ENCODE assay signal across 18 cellular contexts in genomic region chr14:59067135-59067894, GRCh38.
DNase-seq lines count a peak whose midpoint lies in the region; ATAC-seq and TF ChIP-seq lines count a peak whose summit lies in the region.
"Had no signal": no experiment of that assay in that cellular context is flagged by ENCODE, and none has a peak within 500 bp of the region (broad histone marks: within the 10 kb centered on the region; RNA-seq: fewer than 3 reads in every experiment).

No MANE protein-coding gene starts in this region.

- intact Hi-C loops in mammary epithelial cell (cut with micrococcal nuclease), result no loop called here
- intact Hi-C loops in MCF 10A (cut with micrococcal nuclease), result no loop called here
- intact Hi-C loops in left colon (cut with DNase I, micrococcal nuclease), result no loop called here
- intact Hi-C loops in transverse colon (cut with DNase I; ENCODE audit: low total_unique reads), result loop anchor here (2.0 kb wide), 1 partner anchor 25 kb away; no protein-coding TSS in a partner anchor

- no peaks in the 10 kb centered on the region for H4K20me1 ChIP-seq in mammary epithelial cell (ENCODE audit: insufficient read depth, low read length)

- H3K4me1 Mint-ChIP-seq in MCF 10A (ENCODE audit: insufficient read depth, unreplicated experiment), result no peaks in the 10 kb centered on the region
- H3K4me1 Mint-ChIP-seq in stimulated activated memory B cell treated with anti-CD40 and anti-IgM and Interleukin-4, amounts not matched to agents 10 μg/mL and 1 μg/mL and 100 μg/mL, for 72 hours, result no peaks in the 10 kb centered on the region
- H3K4me1 Mint-ChIP-seq: activated CD4-positive, alpha-beta T cell treated with anti-CD3 and anti-CD28 coated beads, Interleukin-2, amount 10 ng/mL, durations not matched to agents 7 days and 5 days; activated naive CD8-positive, alpha-beta T cell treated with anti-CD3 and anti-CD28 coated beads, Interleukin-2, amount 50 U/mL, for 24 hours; central memory CD8-positive, alpha-beta T cell; naive thymus-derived CD4-positive, alpha-beta T cell had no signal

- H3K36me3 Mint-ChIP-seq in MCF 10A (ENCODE audit: insufficient read depth, unreplicated experiment), result no peaks in the 10 kb centered on the region
- H3K36me3 Mint-ChIP-seq in stimulated activated memory B cell treated with anti-CD40 and anti-IgM and Interleukin-4, amounts not matched to agents 10 μg/mL and 1 μg/mL and 100 μg/mL, for 72 hours, result no peaks in the 10 kb centered on the region

- in situ Hi-C loops in mammary epithelial cell (cut with MboI; ENCODE audit: low sequenced_read_pairs in 2 of 2) (loop anchor here in 1 of 2 donors (25.0 kb wide), 2 partner anchors 555 to 955 kb away; no protein-coding TSS in a partner anchor), transverse colon (cut with MboI; ENCODE audit: low pct_ligation_motif_present in 1 of 4, low pct_unique_long_range_greater_than_20kb in 1 of 4, low sequenced_read_pairs in 3 of 4) (loop anchor here in 1 of 4 donors (25.0 kb wide), 1 partner anchor 580 kb away; no protein-coding TSS in a partner anchor)

- CTCF ChIA-PET in mammary epithelial cell (lab: Charles Lee; ENCODE audit: low non-redundant PET), result no interaction called here
- CTCF ChIA-PET in MCF 10A (lab: Yijun Ruan, JAX), result interaction anchor here (0.6 to 1.4 kb wide), 2 partner anchors 12 to 59 kb away, joined by 4 read pairs; no protein-coding TSS in a partner anchor

- no peak overlapping the region for H3K27ac Mint-ChIP-seq in MCF 10A (ENCODE audit: low read depth, unreplicated experiment)
- no peak overlapping the region for H3K27ac Mint-ChIP-seq in stimulated activated memory B cell treated with anti-CD40 and anti-IgM and Interleukin-4, amounts not matched to agents 10 μg/mL and 1 μg/mL and 100 μg/mL, for 72 hours
- H3K27ac Mint-ChIP-seq: activated CD4-positive, alpha-beta T cell treated with anti-CD3 and anti-CD28 coated beads, Interleukin-2, amount 10 ng/mL, durations not matched to agents 7 days and 5 days; activated naive CD8-positive, alpha-beta T cell treated with anti-CD3 and anti-CD28 coated beads, Interleukin-2, amount 50 U/mL, for 24 hours; activated T-cell treated with anti-CD3 and anti-CD28 coated beads, Interleukin-2, amount 50 U/mL, for 24 hours; naive thymus-derived CD4-positive, alpha-beta T cell; T-helper 2 cell treated with Interferon-gamma antibody and Interleukin-4, amounts not matched to agents 5 μg/mL and 100 μg/mL, for 36 hours had no signal

- H3K27me3 ChIP-seq in mammary epithelial cell (ENCODE audit: insufficient read depth, low read length) (peaks cover 2% of the 10 kb centered on the region), transverse colon (no peaks in the 10 kb centered on the region)
- H3K27me3 ChIP-seq: testis had no signal

- H3K9me3 ChIP-seq in mammary epithelial cell (replicated peaks; ENCODE audit: insufficient read depth, low read length) (peaks cover 3% of the 10 kb centered on the region), transverse colon (peaks cover 6 to 9% of the 10 kb centered on the region in 2 donors)
- H3K9me3 ChIP-seq: prostate gland, testis had no signal

- H3K27ac ChIP-seq in mammary epithelial cell (ENCODE audit: insufficient read depth, low read depth, low read length) (no peak overlapping the region), transverse colon (peak overlapping the region in 3 of 4 donors; percentile 44 to 67 (median 62))
- H3K27ac ChIP-seq: prostate gland, RWPE1, testis had no signal

- DNase-seq in mammary epithelial cell (peak; percentile 19), MCF 10A (ENCODE audit: unreplicated experiment) (no peak), UCSD-AML1 (lab: John Stamatoyannopoulos, UW; ENCODE audit: unreplicated experiment) (peak; percentile 53), left colon (peak; percentile 12 to 42), transverse colon (peak; percentile 19), NCI-H2171 treated with DMSO at 0.1 percent for 48 hours (lab: John Stamatoyannopoulos, UW) (no peak), DMS153 (lab: John Stamatoyannopoulos, UW) (no peak)
- DNase-seq: activated CD4-positive, alpha-beta T cell treated with anti-CD3 and anti-CD28 coated beads, Interleukin-2, amount 10 ng/mL, durations not matched to agents 7 days and 5 days; activated naive CD8-positive, alpha-beta T cell treated with anti-CD3 and anti-CD28 coated beads, Interleukin-2, amount 50 U/mL, for 24 hours; activated T-cell treated with anti-CD3 and anti-CD28 coated beads, Interleukin-2, amount 50 U/mL, for 24 hours; Calu3; naive thymus-derived CD4-positive, alpha-beta T cell; testis had no signal

- no peak overlapping the region for H3K4me2 ChIP-seq in mammary epithelial cell (ENCODE audit: insufficient read depth, low read depth, low read length)

- ATAC-seq in left colon, result peak; percentile 100
- no peak for ATAC-seq in stimulated activated memory B cell treated with anti-CD40 and anti-IgM and Interleukin-4, amounts not matched to agents 10 μg/mL and 1 μg/mL and 100 μg/mL, for 72 hours
- ATAC-seq: activated naive CD8-positive, alpha-beta T cell treated with anti-CD3 and anti-CD28 coated beads, Interleukin-2, amount 50 U/mL, for 24 hours; naive thymus-derived CD4-positive, alpha-beta T cell had no signal

- no peaks in the 10 kb centered on the region for H3K79me2 ChIP-seq in mammary epithelial cell (ENCODE audit: insufficient read depth, low read length)

- dilution Hi-C loops in mammary epithelial cell (cut with HindIII; ENCODE audit: low sequenced_read_pairs), result no loop called here

- no peak for TF ChIP-seq EP300 in transverse colon (IDR thresholded peaks at IDR 0.05; ENCODE audit: low read depth)

- H3K27me3 Mint-ChIP-seq in MCF 10A (ENCODE audit: insufficient read depth, unreplicated experiment), result peaks cover 39% of the 10 kb centered on the region
- H3K27me3 Mint-ChIP-seq in stimulated activated memory B cell treated with anti-CD40 and anti-IgM and Interleukin-4, amounts not matched to agents 10 μg/mL and 1 μg/mL and 100 μg/mL, for 72 hours, result peaks cover 19% of the 10 kb centered on the region

- peaks cover 26% of the 10 kb centered on the region for H3K9me3 Mint-ChIP-seq in MCF 10A (ENCODE audit: unreplicated experiment)
- H3K9me3 Mint-ChIP-seq in stimulated activated memory B cell treated with anti-CD40 and anti-IgM and Interleukin-4, amounts not matched to agents 10 μg/mL and 1 μg/mL and 100 μg/mL, for 72 hours, result peaks cover 3% of the 10 kb centered on the region
- H3K9me3 Mint-ChIP-seq: activated CD4-positive, alpha-beta T cell treated with anti-CD3 and anti-CD28 coated beads, Interleukin-2, amount 10 ng/mL, durations not matched to agents 7 days and 5 days had no signal

- H3K4me3 Mint-ChIP-seq in MCF 10A (ENCODE audit: unreplicated experiment), result no peak overlapping the region
- no peak overlapping the region for H3K4me3 Mint-ChIP-seq in stimulated activated memory B cell treated with anti-CD40 and anti-IgM and Interleukin-4, amounts not matched to agents 10 μg/mL and 1 μg/mL and 100 μg/mL, for 72 hours
- H3K4me3 Mint-ChIP-seq: activated CD4-positive, alpha-beta T cell treated with anti-CD3 and anti-CD28 coated beads, Interleukin-2, amount 10 ng/mL, durations not matched to agents 7 days and 5 days; activated naive CD8-positive, alpha-beta T cell treated with anti-CD3 and anti-CD28 coated beads, Interleukin-2, amount 50 U/mL, for 24 hours; activated T-cell treated with anti-CD3 and anti-CD28 coated beads, Interleukin-2, amount 50 U/mL, for 24 hours; central memory CD8-positive, alpha-beta T cell; naive thymus-derived CD4-positive, alpha-beta T cell; T-helper 2 cell treated with Interferon-gamma antibody and Interleukin-4, amounts not matched to agents 5 μg/mL and 100 μg/mL, for 36 hours had no signal

- H3K9ac ChIP-seq in mammary epithelial cell (ENCODE audit: insufficient read depth, low read length), result no peak overlapping the region

- no peak for TF ChIP-seq POLR2A in transverse colon (IDR thresholded peaks at IDR 0.05)

- H2AFZ ChIP-seq in mammary epithelial cell (ENCODE audit: low read depth, low read length), result peak overlapping the region; percentile 35

- TF ChIP-seq CTCF in mammary epithelial cell (conservative IDR thresholded peaks at IDR 0.05 in 1 of 2, IDR thresholded peaks at IDR 0.05 in 1 of 2; ENCODE audit: extremely low read depth in 1 of 2, insufficient read depth in 1 of 2, low read depth in 1 of 2, low read length in 2 of 2) (no peak), MCF 10A (IDR thresholded peaks at IDR 0.05; ENCODE audit: unreplicated experiment) (no peak), transverse colon (IDR thresholded peaks at IDR 0.05) (no peak)

- no peaks in the 10 kb centered on the region for H3K36me3 ChIP-seq in mammary epithelial cell (ENCODE audit: insufficient read depth, low read length)
- H3K36me3 ChIP-seq in transverse colon, result no peaks in the 10 kb centered on the region
- H3K36me3 ChIP-seq: prostate gland had no signal

- BruUV-seq in mammary epithelial cell (replicated peaks; lab: Mats Ljungman, UMichigan), result no TSS peak
- BruUV-seq in MCF 10A (replicated peaks; lab: Mats Ljungman, UMichigan), result no TSS peak

- POLR2A ChIA-PET in MCF 10A (lab: Yijun Ruan, JAX), result no interaction called here

- 33% methylated on average over 4 of the region's 4 CpGs for WGBS in mammary epithelial cell (ENCODE audit: low coverage, missing lambda C conversion rate)
- WGBS in transverse colon (ENCODE audit: low coverage in 1 of 2), 2 donors, result 20 to 44% methylated on average over 1 to 4 of the region's 4 CpGs

- H3K4me1 ChIP-seq in mammary epithelial cell (ENCODE audit: insufficient read depth, low read length) (no peaks in the 10 kb centered on the region), transverse colon (peaks cover 0 to 9% (median 0%) of the 10 kb centered on the region in 4 donors)
- H3K4me1 ChIP-seq: prostate gland, testis had no signal

- H3K4me3 ChIP-seq in mammary epithelial cell (replicated peaks in 1 of 3; ENCODE audit: insufficient read depth in 1 of 3, low read depth in 2 of 3, low read length in 3 of 3), result no peak overlapping the region
- no peak overlapping the region for H3K4me3 ChIP-seq in transverse colon
- H3K4me3 ChIP-seq: prostate gland, testis had no signal

Comparison
In these comparisons a context has a peak if more than half of its experiments do, and no peak if none do; other contexts are left out.
1. DNase-seq: peak in mammary epithelial cell (single experiment), UCSD-AML1 (single experiment), left colon (2 of 2) and transverse colon (single experiment); none in MCF 10A (single experiment), NCI-H2171 treated with DMSO at 0.1 percent for 48 hours (single experiment) and DMS153 (single experiment).